ENCODE assay signal across 27 cellular contexts in the genomic region with DNA sequence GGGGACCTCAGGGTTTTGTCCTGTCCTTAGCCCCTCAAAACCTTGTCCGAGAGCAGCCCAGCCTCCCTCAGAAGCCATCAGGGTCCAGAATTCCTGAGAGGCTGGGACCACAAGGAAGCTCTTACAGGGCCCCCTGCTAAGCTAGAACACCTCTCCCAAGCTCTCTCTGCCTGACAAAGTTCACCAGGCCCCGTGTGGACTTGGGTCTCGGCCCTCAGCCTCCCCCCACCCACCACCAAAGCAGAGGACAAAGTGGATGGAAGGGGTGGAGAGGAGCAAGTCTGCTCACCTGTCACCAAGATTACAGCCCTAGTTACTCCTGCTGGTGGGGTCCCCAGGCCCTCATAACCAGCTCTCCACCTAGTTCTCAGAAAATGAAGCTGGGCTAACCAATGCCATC.
"Had no signal": no experiment of that assay in that cellular context is flagged by ENCODE, and none has a peak within 500 bp of the region (broad histone marks: within the 10 kb centered on the region; RNA-seq: fewer than 3 reads in every experiment).

No MANE protein-coding gene starts in this region.

- H3K4me1 Mint-ChIP-seq: activated CD4-positive, alpha-beta T cell treated with anti-CD3 and anti-CD28 coated beads for 36 hours; activated CD4-positive, alpha-beta T cell treated with anti-CD3 and anti-CD28 coated beads, Interleukin-2, amount 10 ng/mL, durations not matched to agents 24 days and 14 days had no signal

- H3K4me3 ChIP-seq: coronary artery, dorsolateral prefrontal cortex had no signal

- H3K36me3 Mint-ChIP-seq: activated naive CD8-positive, alpha-beta T cell had no signal

- H3K4me3 Mint-ChIP-seq: activated CD4-positive, alpha-beta memory T cell treated with anti-CD3 and anti-CD28 coated beads, Interleukin-2, amount 10 ng/mL, durations not matched to agents 7 days and 5 days; activated CD4-positive, alpha-beta T cell treated with anti-CD3 and anti-CD28 coated beads for 36 hours; activated CD4-positive, alpha-beta T cell treated with anti-CD3 and anti-CD28 coated beads, Interleukin-2, amount 10 ng/mL, durations not matched to agents 24 days and 14 days; activated naive CD8-positive, alpha-beta T cell; activated T-cell treated with anti-CD3 and anti-CD28 coated beads, Interleukin-2, amount 50 U/mL, for 24 hours; activated T-cell treated with anti-CD3 and anti-CD28 coated beads, Interleukin-2, amount 50 U/mL, for 72 hours; central memory CD8-positive, alpha-beta T cell; dendritic cell treated with granulocyte-macrophage colony-stimulating factor and Interleukin-4, amounts not matched to agents 40 ng/mL and 50 ng/mL, for 4 days; endodermal cell had no signal

- H3K9me3 Mint-ChIP-seq: activated CD4-positive, alpha-beta memory T cell treated with anti-CD3 and anti-CD28 coated beads, Interleukin-2, amount 10 ng/mL, durations not matched to agents 7 days and 5 days; activated CD4-positive, alpha-beta T cell treated with anti-CD3 and anti-CD28 coated beads, Interleukin-2, amount 10 ng/mL, durations not matched to agents 24 days and 14 days; activated T-cell treated with anti-CD3 and anti-CD28 coated beads, Interleukin-2, amount 50 U/mL, for 24 hours; activated T-cell treated with anti-CD3 and anti-CD28 coated beads, Interleukin-2, amount 50 U/mL, for 72 hours; central memory CD8-positive, alpha-beta T cell; dendritic cell treated with granulocyte-macrophage colony-stimulating factor and Interleukin-4, amounts not matched to agents 40 ng/mL and 50 ng/mL, for 4 days; endodermal cell had no signal

- H3K27ac ChIP-seq: brain microvascular endothelial cell, coronary artery, dorsolateral prefrontal cortex had no signal

- ATAC-seq: activated CD4-positive, alpha-beta T cell treated with anti-CD3 and anti-CD28 coated beads for 36 hours; activated T-cell treated with anti-CD3 and anti-CD28 coated beads, Interleukin-2, amount 50 U/mL, for 72 hours; esophagus mucosa had no signal

- H3K27me3 ChIP-seq: brain microvascular endothelial cell, dorsolateral prefrontal cortex had no signal

- H3K27ac Mint-ChIP-seq: activated CD4-positive, alpha-beta memory T cell treated with anti-CD3 and anti-CD28 coated beads, Interleukin-2, amount 10 ng/mL, durations not matched to agents 7 days and 5 days; activated CD4-positive, alpha-beta T cell treated with anti-CD3 and anti-CD28 coated beads for 36 hours; activated CD4-positive, alpha-beta T cell treated with anti-CD3 and anti-CD28 coated beads, Interleukin-2, amount 10 ng/mL, durations not matched to agents 24 days and 14 days; activated naive CD8-positive, alpha-beta T cell; activated T-cell treated with anti-CD3 and anti-CD28 coated beads, Interleukin-2, amount 50 U/mL, for 24 hours; activated T-cell treated with anti-CD3 and anti-CD28 coated beads, Interleukin-2, amount 50 U/mL, for 72 hours; dendritic cell treated with granulocyte-macrophage colony-stimulating factor and Interleukin-4, amounts not matched to agents 40 ng/mL and 50 ng/mL, for 4 days; endodermal cell had no signal

- DNase-seq: activated CD4-positive, alpha-beta memory T cell treated with anti-CD3 and anti-CD28 coated beads, Interleukin-2, amount 10 ng/mL, durations not matched to agents 7 days and 5 days; activated CD4-positive, alpha-beta T cell treated with anti-CD3 and anti-CD28 coated beads for 36 hours; activated CD4-positive, alpha-beta T cell treated with anti-CD3 and anti-CD28 coated beads, Interleukin-2, amount 10 ng/mL, durations not matched to agents 24 days and 14 days; activated CD4-positive, CD25-positive, alpha-beta regulatory T cell; activated CD4-positive, CD25-positive, alpha-beta regulatory T cell treated with anti-CD3 and anti-CD28 coated beads, Interleukin-2, amount 50 U/mL, for 72 hours; activated CD8-positive, alpha-beta memory T cell treated with anti-CD3 and anti-CD28 coated beads, Interleukin-2, amount 50 U/mL, for 48 hours; activated effector memory CD4-positive, alpha-beta T cell treated with Interleukin-2 at 50 U/mL for 16 hours; activated gamma-delta T cell treated with Interleukin-2 at 50 U/mL for 16 hours; activated naive CD4-positive, alpha-beta T cell treated with anti-CD3 and anti-CD28 coated beads, Interleukin-2, amount 50 U/mL, for 16 hours; activated naive CD4-positive, alpha-beta T cell treated with Interleukin-2 at 50 U/mL for 16 hours; activated T-cell treated with anti-CD3 and anti-CD28 coated beads for 4 hours; activated T-cell treated with anti-CD3 and anti-CD28 coated beads, Interleukin-2, amount 50 U/mL, for 24 hours; activated T-cell treated with anti-CD3 and anti-CD28 coated beads, Interleukin-2, amount 50 U/mL, for 72 hours; amniotic stem cell; anterior cingulate cortex; brain microvascular endothelial cell; dorsolateral prefrontal cortex; effector memory CD4-positive, alpha-beta T cell; endodermal cell; foreskin fibroblast; head of caudate nucleus; T-helper 2 cell had no signal

- H3K27me3 Mint-ChIP-seq: activated CD4-positive, alpha-beta T cell treated with anti-CD3 and anti-CD28 coated beads for 36 hours; activated CD4-positive, alpha-beta T cell treated with anti-CD3 and anti-CD28 coated beads, Interleukin-2, amount 10 ng/mL, durations not matched to agents 24 days and 14 days; activated naive CD8-positive, alpha-beta T cell; activated T-cell treated with anti-CD3 and anti-CD28 coated beads, Interleukin-2, amount 50 U/mL, for 24 hours; central memory CD8-positive, alpha-beta T cell had no signal

- H3K36me3 ChIP-seq: brain microvascular endothelial cell had no signal
